Comparison of ENCODE assay signal across 8 cellular contexts in the genomic region with DNA sequence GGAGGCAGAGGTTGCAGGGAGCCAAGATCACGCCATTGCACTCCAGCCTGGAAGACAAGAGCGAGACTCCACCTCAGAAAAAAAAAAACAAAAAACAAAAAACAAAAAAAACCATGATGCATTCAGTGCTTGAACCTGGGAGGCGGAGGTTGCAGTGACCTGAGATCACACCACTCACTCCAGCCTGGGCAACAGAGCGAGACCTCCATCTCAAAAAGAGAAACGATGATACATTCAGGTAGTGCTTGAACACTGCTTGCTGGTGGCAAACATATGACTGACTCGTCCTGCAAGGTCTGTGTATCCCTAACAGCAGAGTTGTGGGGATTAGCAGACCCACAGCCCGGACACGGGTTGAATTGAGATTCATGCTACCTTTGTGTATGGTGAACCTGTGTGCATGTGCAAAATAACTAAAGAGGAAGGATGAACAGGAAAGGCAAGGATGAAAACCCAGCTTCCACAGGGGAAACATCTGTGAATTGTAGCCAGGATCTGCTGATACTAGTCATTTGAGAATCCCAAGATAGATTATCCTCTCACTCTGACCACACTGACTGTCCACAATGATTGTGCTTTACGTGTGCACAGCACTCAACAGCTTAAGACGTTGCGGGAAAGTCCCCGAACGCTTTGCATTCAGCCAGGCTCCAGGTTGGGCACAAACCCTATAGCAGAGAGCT. TPM values are rescaled to one million over a fixed set of nuclear protein-coding genes. Genes with fewer than 3 reads are reported as not detected.
DNase-seq lines count a peak whose midpoint lies in the region; ATAC-seq and TF ChIP-seq lines count a peak whose summit lies in the region.

No MANE protein-coding gene starts in this region.

- H3K79me1 ChIP-seq in neuronal stem cell (ENCODE audit: low read depth, low read length) = peaks cover 2% of the 10 kb centered on the region

- peaks cover 2 to 6% of the 10 kb centered on the region in 2 donors for H3K36me3 ChIP-seq in neuronal stem cell (replicated peaks in 1 of 2; ENCODE audit: control insufficient read depth in 2 of 2, insufficient read depth in 2 of 2, low read length in 2 of 2)

- peak overlapping the region; percentile 76 for H2BK15ac ChIP-seq in neuronal stem cell (ENCODE audit: low read length)

- H3K4me3 ChIP-seq in neuronal stem cell (ENCODE audit: low read length in 2 of 2) = no peak overlapping the region

- no peak for DNase-seq in neuronal stem cell (ENCODE audit: low spot score)
- no peak for DNase-seq in H4 (ENCODE audit: low spot score)
- DNase-seq in pons (ENCODE audit: low spot score) = no peak
- no peak for DNase-seq in SK-N-DZ (ENCODE audit: low spot score)
- DNase-seq in hepatic stellate cell (ENCODE audit: low spot score) = no peak

- no peak overlapping the region for H3K4me2 ChIP-seq in neuronal stem cell (ENCODE audit: insufficient read depth, low read length, poor library complexity, severe bottlenecking)

- H2BK5ac ChIP-seq in neuronal stem cell (ENCODE audit: low read length) = no peak overlapping the region

- no peak overlapping the region for H2BK12ac ChIP-seq in neuronal stem cell (ENCODE audit: low read length)

- no peak overlapping the region for H3K4ac ChIP-seq in neuronal stem cell (ENCODE audit: low read length)

- H3K9me3 ChIP-seq in neuronal stem cell (replicated peaks in 1 of 2; ENCODE audit: control insufficient read depth in 2 of 2, insufficient read depth in 1 of 2, low read depth in 1 of 2, low read length in 2 of 2) = no peaks in the 10 kb centered on the region

- H2AFZ ChIP-seq in neuronal stem cell (ENCODE audit: low read length) = no peak overlapping the region

- peak overlapping the region; percentile 70 for H2AK5ac ChIP-seq in neuronal stem cell (ENCODE audit: low read depth, low read length)

- no peak overlapping the region for H3K23ac ChIP-seq in neuronal stem cell (ENCODE audit: low read depth, low read length, poor library complexity)

- H3K14ac ChIP-seq in neuronal stem cell (ENCODE audit: low read length) = no peak overlapping the region

- H3K27ac ChIP-seq in neuronal stem cell (replicated peaks; ENCODE audit: low read length) = no peak overlapping the region

- WGBS in neuronal stem cell (ENCODE audit: extremely low coverage in 2 of 2, insufficient read length in 2 of 2, insufficient replicate concordance in 1 of 2), 2 donors = no CpG with 5 or more reads among the region's 13 CpGs

- TF ChIP-seq POLR2A in Raji (IDR thresholded peaks at IDR 0.05; ENCODE audit: insufficient read depth, low read depth, low read length) = peak; percentile 50; the same call in 1 of the 2 replicates

- H4K91ac ChIP-seq in neuronal stem cell (ENCODE audit: low read depth, low read length, poor library complexity) = no peak overlapping the region

- no peak overlapping the region for H3K9ac ChIP-seq in neuronal stem cell (ENCODE audit: low read depth, low read length, poor library complexity)

- H4K8ac ChIP-seq in neuronal stem cell (ENCODE audit: low read depth, low read length) = no peak overlapping the region

- H3K18ac ChIP-seq in neuronal stem cell (ENCODE audit: low read length) = peak overlapping the region; percentile 22

- no peak overlapping the region for H2BK120ac ChIP-seq in neuronal stem cell (ENCODE audit: low read depth, low read length)

- peak; percentile 62 for ATAC-seq in GM18867 (IDR thresholded peaks at IDR 0.05; ENCODE audit: unreplicated experiment)
- peak; percentile 80 for ATAC-seq in HG02610 (IDR thresholded peaks at IDR 0.05; ENCODE audit: unreplicated experiment)

- H3K4me1 ChIP-seq in neuronal stem cell (ENCODE audit: control insufficient read depth in 2 of 2, insufficient read depth in 1 of 2, low read depth in 1 of 2, low read length in 2 of 2) = peaks cover 47 to 65% of the 10 kb centered on the region in 2 donors

- H3K27me3 ChIP-seq in neuronal stem cell (ENCODE audit: control insufficient read depth in 3 of 3, insufficient read depth in 3 of 3, low read depth in 1 of 3, low read length in 3 of 3) = no peaks in the 10 kb centered on the region

RNA-seq across cellular contexts. Expression of gene MRPS23, which starts 52.4 kb away (rescaled TPM):
- polyA plus RNA-seq in neuronal stem cell (2013, experiment 1 of 2) = 21.6 TPM
- polyA plus RNA-seq in neuronal stem cell (2013, experiment 2 of 2) = 19.9 TPM
- total RNA-seq in H4 (2014; rRNA removed; shearing (Covaris generic)) = 36.2 and 87.6 TPM in 2 replicates
- polyA plus RNA-seq in SK-N-DZ (2014; cell fraction: cytosol; rRNA removed) = 86.4 and 144 TPM in 2 replicates
- polyA plus RNA-seq in SK-N-DZ (2014; cell fraction: nucleus; rRNA removed) = 37.2 and 41.1 TPM in 2 replicates

RNA-seq across cellular contexts. Expression of gene CUEDC1, which starts 53.0 kb away (rescaled TPM):
- polyA plus RNA-seq in neuronal stem cell (2013, experiment 1 of 2) = 23.4 TPM
- 22.7 TPM for polyA plus RNA-seq in neuronal stem cell (2013, experiment 2 of 2)
- total RNA-seq in H4 (2014; rRNA removed; shearing (Covaris generic)) = 7.4 and 8.1 TPM in 2 replicates
- 10.0 and 12.3 TPM in 2 replicates for polyA plus RNA-seq in SK-N-DZ (2014; cell fraction: cytosol; rRNA removed)
- polyA plus RNA-seq in SK-N-DZ (2014; cell fraction: nucleus; rRNA removed) = 40.2 TPM in 2 replicates
